28 cellular contexts compared by ENCODE assay signal in genomic region chr10:8070440-8070839, GRCh38. TPM values are rescaled to one million over a fixed set of nuclear protein-coding genes. Genes with fewer than 3 reads are reported as not detected.
DNase-seq lines count a peak whose midpoint lies in the region; ATAC-seq and TF ChIP-seq lines count a peak whose summit lies in the region.
"Had no signal": no experiment of that assay in that cellular context is flagged by ENCODE, and none has a peak within 500 bp of the region (broad histone marks: within the 10 kb centered on the region; RNA-seq: fewer than 3 reads in every experiment).

No MANE protein-coding gene starts in this region.

- no peak for TF ChIP-seq CTCF in foreskin keratinocyte (conservative IDR thresholded peaks at IDR 0.05)

- peak overlapping the region; percentile 35 for H3K4me3 Mint-ChIP-seq in activated naive CD8-positive, alpha-beta T cell
- H3K4me3 Mint-ChIP-seq in activated naive CD8-positive, alpha-beta T cell treated with anti-CD3 and anti-CD28 coated beads for 36 hours: no peak overlapping the region
- H3K4me3 Mint-ChIP-seq in activated CD4-positive, alpha-beta memory T cell treated with anti-CD3 and anti-CD28 coated beads, Interleukin-2, amount 10 ng/mL, durations not matched to agents 7 days and 5 days: no peak overlapping the region
- H3K4me3 Mint-ChIP-seq: activated B cell treated with CpG ODN at 0.5 μM for 24 hours; activated CD8-positive, alpha-beta T cell treated with anti-CD3 and anti-CD28 coated beads, Interleukin-2, amount 10 ng/mL, durations not matched to agents 7 days and 5 days; activated T-cell treated with anti-CD3 and anti-CD28 coated beads, Interleukin-2, amount 50 U/mL, for 4 hours had no signal

- no peaks in the 10 kb centered on the region for H3K27me3 Mint-ChIP-seq in activated naive CD8-positive, alpha-beta T cell
- H3K27me3 Mint-ChIP-seq in activated naive CD8-positive, alpha-beta T cell treated with anti-CD3 and anti-CD28 coated beads for 36 hours: no peaks in the 10 kb centered on the region
- no peaks in the 10 kb centered on the region for H3K27me3 Mint-ChIP-seq in activated CD4-positive, alpha-beta memory T cell treated with anti-CD3 and anti-CD28 coated beads, Interleukin-2, amount 10 ng/mL, durations not matched to agents 7 days and 5 days

- peak overlapping the region; percentile 72 for H3K27ac Mint-ChIP-seq in activated naive CD8-positive, alpha-beta T cell
- H3K27ac Mint-ChIP-seq in activated naive CD8-positive, alpha-beta T cell treated with anti-CD3 and anti-CD28 coated beads for 36 hours: no peak overlapping the region
- peak overlapping the region; percentile 23 for H3K27ac Mint-ChIP-seq in activated CD4-positive, alpha-beta memory T cell treated with anti-CD3 and anti-CD28 coated beads, Interleukin-2, amount 10 ng/mL, durations not matched to agents 7 days and 5 days
- H3K27ac Mint-ChIP-seq: activated B cell treated with CpG ODN at 0.5 μM for 24 hours; activated CD8-positive, alpha-beta T cell treated with anti-CD3 and anti-CD28 coated beads, Interleukin-2, amount 10 ng/mL, durations not matched to agents 7 days and 5 days; activated naive CD4-positive, alpha-beta T cell treated with anti-CD3 and anti-CD28 coated beads, Interleukin-2, amount 50 U/mL, for 72 hours had no signal

- no peak for DNase-seq in activated naive CD8-positive, alpha-beta T cell treated with anti-CD3 and anti-CD28 coated beads for 36 hours
- no peak for DNase-seq in activated CD4-positive, alpha-beta memory T cell treated with anti-CD3 and anti-CD28 coated beads, Interleukin-2, amount 10 ng/mL, durations not matched to agents 7 days and 5 days
- peak in 1 of 2 donors; percentile 63 for DNase-seq in foreskin keratinocyte
- DNase-seq in mucosa of gallbladder (ENCODE audit: low spot score): no peak
- no peak for DNase-seq in G401 (ENCODE audit: low spot score)
- no peak for DNase-seq in SW 1271 (lab: John Stamatoyannopoulos, UW)
- DNase-seq: activated B cell treated with CpG ODN at 0.5 μM for 24 hours; activated CD8-positive, alpha-beta T cell treated with anti-CD3 and anti-CD28 coated beads, Interleukin-2, amount 10 ng/mL, durations not matched to agents 7 days and 5 days; activated T-cell treated with anti-CD3 and anti-CD28 coated beads, Interleukin-2, amount 50 U/mL, for 4 hours; cerebellar nuclear complex; dorsolateral prefrontal cortex; KBM-7; kidney; MV-4-11; NCI-H2171; NCI-H524 treated with DMSO at 0.1 percent for 48 hours; NK-92 treated with Interleukin-12 subunit alpha and Interleukin-12 subunit beta, amount 100 ng/mL, for 24 hours; nucleus accumbens; SJCRH30; small intestine; T1000; testis had no signal

- CTCF ChIA-PET in activated CD4-positive, alpha-beta memory T cell treated with anti-CD3 and anti-CD28 coated beads, Interleukin-2, amount 10 ng/mL, durations not matched to agents 7 days and 5 days (lab: Charles Lee): interaction anchor here (0.8 to 1.8 kb wide), 2 partner anchors 403 to 1138 kb away, joined by 4 to 6 read pairs; no protein-coding TSS in a partner anchor

- in situ Hi-C loops in G401 (cut with HindIII; ENCODE audit: low sequenced_read_pairs): no loop called here

- peak overlapping the region; percentile 67 for H3K27ac ChIP-seq in foreskin keratinocyte
- H3K27ac ChIP-seq: BLaER1 treated with 17β-estradiol and CSF1 and Interleukin-3, amounts not matched to agents 10 nM and 100 nM; dorsolateral prefrontal cortex; SJCRH30; testis; vagina had no signal

- H3K4me1 ChIP-seq in foreskin keratinocyte: peaks cover 27% of the 10 kb centered on the region
- H3K4me1 ChIP-seq: SJCRH30, testis had no signal

- ATAC-seq in foreskin keratinocyte: peak; percentile 74
- no peak for ATAC-seq in GM21717 (IDR thresholded peaks at IDR 0.05; ENCODE audit: unreplicated experiment)
- ATAC-seq: activated CD8-positive, alpha-beta T cell treated with anti-CD3 and anti-CD28 coated beads, Interleukin-2, amount 10 ng/mL, durations not matched to agents 7 days and 5 days; Panc1 had no signal

- POLR2A ChIA-PET in activated CD4-positive, alpha-beta memory T cell treated with anti-CD3 and anti-CD28 coated beads, Interleukin-2, amount 10 ng/mL, durations not matched to agents 7 days and 5 days (lab: Charles Lee): interaction anchor here (0.9 to 3.6 kb wide), 8 partner anchors 9 to 262 kb away, joined by 3 to 38 read pairs (median 4); no protein-coding TSS in a partner anchor

- H3K9me3 Mint-ChIP-seq in activated naive CD8-positive, alpha-beta T cell (ENCODE audit: low read depth): no peaks in the 10 kb centered on the region
- no peaks in the 10 kb centered on the region for H3K9me3 Mint-ChIP-seq in activated naive CD8-positive, alpha-beta T cell treated with anti-CD3 and anti-CD28 coated beads for 36 hours
- H3K9me3 Mint-ChIP-seq in activated CD4-positive, alpha-beta memory T cell treated with anti-CD3 and anti-CD28 coated beads, Interleukin-2, amount 10 ng/mL, durations not matched to agents 7 days and 5 days: no peaks in the 10 kb centered on the region
- H3K9me3 Mint-ChIP-seq: activated B cell treated with CpG ODN at 0.5 μM for 24 hours; activated naive CD4-positive, alpha-beta T cell treated with anti-CD3 and anti-CD28 coated beads, Interleukin-2, amount 50 U/mL, for 72 hours; activated T-cell treated with anti-CD3 and anti-CD28 coated beads, Interleukin-2, amount 50 U/mL, for 4 hours had no signal

- no peaks in the 10 kb centered on the region for H3K27me3 ChIP-seq in foreskin keratinocyte
- H3K27me3 ChIP-seq: BLaER1 treated with 17β-estradiol and CSF1 and Interleukin-3, amounts not matched to agents 10 nM and 100 nM; SJCRH30; testis; vagina had no signal

- H3K4me1 Mint-ChIP-seq in activated naive CD8-positive, alpha-beta T cell (ENCODE audit: low read depth): peaks cover 71% of the 10 kb centered on the region
- H3K4me1 Mint-ChIP-seq in activated naive CD8-positive, alpha-beta T cell treated with anti-CD3 and anti-CD28 coated beads for 36 hours: peaks cover 61% of the 10 kb centered on the region
- peaks cover 84% of the 10 kb centered on the region for H3K4me1 Mint-ChIP-seq in activated CD4-positive, alpha-beta memory T cell treated with anti-CD3 and anti-CD28 coated beads, Interleukin-2, amount 10 ng/mL, durations not matched to agents 7 days and 5 days
- H3K4me1 Mint-ChIP-seq: activated B cell treated with CpG ODN at 0.5 μM for 24 hours had no signal

- peaks cover 43% of the 10 kb centered on the region for H3K36me3 Mint-ChIP-seq in activated naive CD8-positive, alpha-beta T cell
- H3K36me3 Mint-ChIP-seq in activated naive CD8-positive, alpha-beta T cell treated with anti-CD3 and anti-CD28 coated beads for 36 hours: peaks cover 72% of the 10 kb centered on the region
- H3K36me3 Mint-ChIP-seq in activated CD4-positive, alpha-beta memory T cell treated with anti-CD3 and anti-CD28 coated beads, Interleukin-2, amount 10 ng/mL, durations not matched to agents 7 days and 5 days (ENCODE audit: low read depth): peaks cover 97% of the 10 kb centered on the region

RNA-seq across cellular contexts. Expression of gene GATA3, which starts 16.0 kb away (rescaled TPM):
- total RNA-seq in activated naive CD8-positive, alpha-beta T cell treated with anti-CD3 and anti-CD28 coated beads for 36 hours: 1 to 10 TPM; 8.4 to 8.8 TPM
- 100 to 1,000 TPM; 112 TPM for total RNA-seq in activated CD4-positive, alpha-beta memory T cell treated with anti-CD3 and anti-CD28 coated beads, Interleukin-2, amount 10 ng/mL, durations not matched to agents 7 days and 5 days
- total RNA-seq in foreskin keratinocyte (8.3 and 9.0 TPM in 2 replicates), mucosa of gallbladder (1.5 TPM)
- polyA plus RNA-seq in foreskin keratinocyte: 8.9 and 9.4 TPM in 2 replicates
- total RNA-seq in G401 (2014; rRNA removed; shearing (Covaris generic)): not detected in 2 replicates

Comparison
In these comparisons a context has a peak if more than half of its experiments do, and no peak if none do; other contexts are left out.
1. RNA of gene GATA3, which starts 16.0 kb away (total RNA-seq): 112 TPM in activated CD4-positive, alpha-beta memory T cell treated with anti-CD3 and anti-CD28 coated beads, Interleukin-2, amount 10 ng/mL, durations not matched to agents 7 days and 5 days; 8.4 to 8.8 TPM in activated naive CD8-positive, alpha-beta T cell treated with anti-CD3 and anti-CD28 coated beads for 36 hours, 8.3 to 9.0 TPM in foreskin keratinocyte, 1.5 TPM in mucosa of gallbladder (single experiment) and not detected in G401; every median in the first group is over 10 times any median in the second.